8 cellular contexts compared by ENCODE assay signal in genomic region chr9:32552172-32552872, GRCh38. TPM values are rescaled to one million over a fixed set of nuclear protein-coding genes. Genes with fewer than 3 reads are reported as not detected.
A peak's percentile ranks its signal among the peaks of the same experiment; 100 is the strongest.
DNase-seq lines count a peak whose midpoint lies in the region; ATAC-seq and TF ChIP-seq lines count a peak whose summit lies in the region.

TSS of gene SMIM27 (plus strand) at chr9:32552327. CDS start at chr9:32552435, 108 bp downstream.
TSS of gene TOPORS (minus strand) at chr9:32552586. CDS start at chr9:32552436, 150 bp downstream.

- TF ChIP-seq CTCF in right atrium auricular region (IDR thresholded peaks at IDR 0.05): no peak
- TF ChIP-seq CTCF in uterus (IDR thresholded peaks at IDR 0.05): no peak

- peaks cover 0 to 21% of the 10 kb centered on the region in 2 donors for H3K4me1 ChIP-seq in right atrium auricular region
- H3K4me1 ChIP-seq in uterus: no peaks in the 10 kb centered on the region

- H3K4me3 ChIP-seq in right atrium auricular region: peak within 1 kb of the TSS; percentile 78 to 85
- H3K4me3 ChIP-seq in uterus: peak within 1 kb of the TSS; percentile 70 to 83

- H3K27me3 ChIP-seq in right atrium auricular region (no peaks in the 10 kb centered on the region), uterus (no peaks in the 10 kb centered on the region)

- intact Hi-C loops in uterus (cut with DNase I; ENCODE audit: low total_unique reads): no loop called here

- peak within 1 kb of the TSS; percentile 95 to 96 for H3K27ac ChIP-seq in right atrium auricular region
- peak within 1 kb of the TSS; percentile 95 to 96 for H3K27ac ChIP-seq in uterus

- H3K9me3 ChIP-seq in right atrium auricular region (no peaks in the 10 kb centered on the region), uterus (no peaks in the 10 kb centered on the region)

- TF ChIP-seq POLR2A in GM18505 (IDR thresholded peaks at IDR 0.05; ENCODE audit: borderline replicate concordance, extremely low read depth, insufficient read depth, insufficient read length) (peak; percentile 91), uterus (IDR thresholded peaks at IDR 0.05) (peak; percentile 71 to 78)

- H3K36me3 ChIP-seq in right atrium auricular region (no peaks in the 10 kb centered on the region), uterus (no peaks in the 10 kb centered on the region)

- DNase-seq in NCI-H187 treated with DMSO at 0.1 percent for 48 hours (lab: John Stamatoyannopoulos, UW) (peak; percentile 43), T-helper 2 cell (peak; percentile 78 to 95 (median 85)), amygdala (lab: John Stamatoyannopoulos, UW) (peak; percentile 58 to 96 (median 87)), right atrium auricular region (ENCODE audit: low spot score) (peak; percentile 91), putamen (ENCODE audit: low spot score) (peak; percentile 94), uterus (peak; percentile 89 to 90)

- peak; percentile 73 for ATAC-seq in GM18505 (IDR thresholded peaks at IDR 0.05; ENCODE audit: unreplicated experiment)
- ATAC-seq in HG02970 (IDR thresholded peaks at IDR 0.05; ENCODE audit: low FRiP score, unreplicated experiment): peak; percentile 53

RNA-seq across cellular contexts. Expression of gene SMIM27, which starts in this region (rescaled TPM):
- total RNA-seq in right atrium auricular region (1 to 10 TPM; 5.7 to 6.8 TPM), uterus (1 to 10 TPM in 2 of 4 donors, not detected in 2; 1.7 to 8.1 TPM)

RNA-seq across cellular contexts. Expression of gene TOPORS, which starts in this region (rescaled TPM):
- total RNA-seq in right atrium auricular region: 10 to 100 TPM in 1 of 2 donors, 1 to 10 TPM in 1; 9.4 to 11.0 TPM
- 10 to 100 TPM; 12.8 to 49.3 (median 27.3) TPM for total RNA-seq in uterus

Comparison
In these comparisons a context has a peak if more than half of its experiments do, and no peak if none do; other contexts are left out.
1. Peak in every context shown above with its lines: DNase-seq, ATAC-seq, H3K4me3 ChIP-seq and H3K27ac ChIP-seq.
2. DNase-seq: peak in every context shown above with its lines; median percentile 94 in putamen; 91 in right atrium auricular region; 90 in uterus; 87 in amygdala; 85 in T-helper 2 cell; 43 in NCI-H187 treated with DMSO at 0.1 percent for 48 hours.